Comparison of ENCODE assay signal across 10 cellular contexts in genomic region chr7:6376820-6377219, GRCh38. TPM values are rescaled to one million over a fixed set of nuclear protein-coding genes. Genes with fewer than 3 reads are reported as not detected.
DNase-seq lines count a peak whose midpoint lies in the region; ATAC-seq, FAIRE-seq and TF ChIP-seq lines count a peak whose summit lies in the region.
"Had no signal": no experiment of that assay in that cellular context is flagged by ENCODE, and none has a peak within 500 bp of the region (broad histone marks: within the 10 kb centered on the region; RNA-seq: fewer than 3 reads in every experiment).

No MANE protein-coding gene starts in this region.

- H3K9me3 ChIP-seq in A673 (ENCODE audit: low read depth, low read length, poor library complexity, severe bottlenecking) (no peaks in the 10 kb centered on the region), HEK293 (ENCODE audit: control insufficient read depth, insufficient read depth, low read depth, low read length) (no peaks in the 10 kb centered on the region), mesodermal cell (ENCODE audit: control insufficient read depth, low read length) (no peaks in the 10 kb centered on the region)

- intact Hi-C loops in A673 (cut with micrococcal nuclease; ENCODE audit: unreplicated experiment): no loop called here

- CTCF ChIA-PET in A673 (lab: Charles Lee): interaction anchor here (0.7 kb wide), 1 partner anchor 15 kb away, joined by 8 read pairs; no protein-coding TSS in a partner anchor
- CTCF ChIA-PET in HEK293 (lab: Yijun Ruan, JAX): interaction anchor here (0.7 kb wide), 1 partner anchor 27 kb away, joined by 4 read pairs; no protein-coding TSS in a partner anchor

- POLR2A ChIA-PET in A673 (lab: Charles Lee; ENCODE audit: low non-redundant PET): no interaction called here
- POLR2A ChIA-PET in HEK293 (lab: Yijun Ruan, JAX): interaction anchor here (0.6 to 1.0 kb wide), 3 partner anchors 8 to 27 kb away, joined by 3 to 6 read pairs (median 3); no protein-coding TSS in a partner anchor

- no peak overlapping the region for H3K27ac ChIP-seq in A673 (ENCODE audit: low read depth, low read length, poor library complexity, severe bottlenecking)
- no peak overlapping the region for H3K27ac ChIP-seq in HEK293 (ENCODE audit: extremely low read depth, low read depth, low read length)
- H3K27ac ChIP-seq in mesodermal cell (ENCODE audit: low read depth, low read length, severe bottlenecking): no peak overlapping the region

- FAIRE-seq in bronchial epithelial cell (lab: Jason Lieb, UNC): no peak
- FAIRE-seq: H54 had no signal

- no peaks in the 10 kb centered on the region for H3K36me3 ChIP-seq in A673 (ENCODE audit: insufficient read depth, low read length, poor library complexity, severe bottlenecking)
- peaks cover 0 to 7% of the 10 kb centered on the region in 2 experiments; a peak in 2 of 3 replicates for H3K36me3 ChIP-seq in HEK293 (ENCODE audit: control insufficient read depth in 2 of 2, insufficient read depth in 1 of 2, low read length in 2 of 2)
- H3K36me3 ChIP-seq in bronchial epithelial cell (ENCODE audit: control insufficient read depth, insufficient read depth, low read length): peaks cover 4% of the 10 kb centered on the region
- peaks cover 49% of the 10 kb centered on the region for H3K36me3 ChIP-seq in mesodermal cell (ENCODE audit: control insufficient read depth, insufficient read depth, low read length)

- WGBS in mesodermal cell (ENCODE audit: insufficient coverage in 2 of 2), 2 experiments: 100% methylated on average over 1 of the region's 7 CpGs

- TF ChIP-seq CTCF in A673 (conservative IDR thresholded peaks at IDR 0.05; ENCODE audit: low read depth, low read length): no peak
- TF ChIP-seq CTCF in HEK293 (tag by site-specific recombination; IDR thresholded peaks at IDR 0.05): no peak
- no peak for TF ChIP-seq CTCF in bronchial epithelial cell (IDR thresholded peaks at IDR 0.05; ENCODE audit: insufficient read depth, low read length, severe bottlenecking)

- H3K4me3 ChIP-seq in A673 (ENCODE audit: low read depth, low read length, poor library complexity, severe bottlenecking) (peak overlapping the region; percentile 7), HEK293 (ENCODE audit: low read depth, low read length) (no peak overlapping the region), bronchial epithelial cell (ENCODE audit: low read depth, low read length) (peak overlapping the region; percentile 73), mesodermal cell (ENCODE audit: extremely low read depth, insufficient read depth, low read length, poor library complexity, severe bottlenecking) (peak overlapping the region; percentile 85)

- H3K4me1 ChIP-seq in A673 (ENCODE audit: insufficient read depth, low read length, poor library complexity, severe bottlenecking) (peaks cover 12% of the 10 kb centered on the region), HEK293 (ENCODE audit: control insufficient read depth, insufficient read depth, low read length) (peaks cover 10% of the 10 kb centered on the region), mesodermal cell (ENCODE audit: control insufficient read depth, insufficient read depth, low read length, poor library complexity, severe bottlenecking) (peaks cover 6% of the 10 kb centered on the region)

- no peaks in the 10 kb centered on the region for H3K27me3 ChIP-seq in A673 (replicated peaks; ENCODE audit: insufficient read depth, low read depth, low read length, poor library complexity)
- no peaks in the 10 kb centered on the region for H3K27me3 ChIP-seq in bronchial epithelial cell (ENCODE audit: control insufficient read depth, insufficient read depth, low read length)

- BruUV-seq in A673 (replicated peaks; lab: Mats Ljungman, UMichigan): no TSS peak

- DNase-seq in A673 (ENCODE audit: low spot score): no peak
- DNase-seq in bronchial epithelial cell (ENCODE audit: low read depth): no peak
- DNase-seq in central memory CD4-positive, alpha-beta T cell: no peak
- no peak for DNase-seq in activated CD4-positive, CD25-positive, alpha-beta regulatory T cell treated with anti-CD3 and anti-CD28 coated beads, Interleukin-2, amount 50 U/mL, for 72 hours
- DNase-seq: NCI-H1694 had no signal

- ATAC-seq in HG03571 (IDR thresholded peaks at IDR 0.05; ENCODE audit: unreplicated experiment): no peak
- no peak for ATAC-seq in GM18870 (IDR thresholded peaks at IDR 0.05; ENCODE audit: unreplicated experiment)

TF ChIP-seq in HEK293, 187 proteins besides CTCF, POLR2A, EP300 and RAD21:
- TF ChIP-seq ZNF148 (tag by site-specific recombination; IDR thresholded peaks at IDR 0.05; ENCODE audit: borderline replicate concordance) (no peak), SCRT2 (tag by site-specific recombination; IDR thresholded peaks at IDR 0.05) (peak; percentile 72), GLIS1 (tag by site-specific recombination; IDR thresholded peaks at IDR 0.05) (peak; percentile 24; the same call in 1 of the 2 replicates), SP2 (tag by site-specific recombination; IDR thresholded peaks at IDR 0.05) (peak; percentile 21; the same call in 1 of the 2 replicates), SCRT1 (tag by site-specific recombination; IDR thresholded peaks at IDR 0.05; ENCODE audit: borderline replicate concordance) (peak; percentile 66; the same call in 1 of the 2 replicates), ZNF529 (tag by site-specific recombination; IDR thresholded peaks at IDR 0.05; ENCODE audit: insufficient replicate concordance) (no peak)

RNA-seq across cellular contexts. Expression of gene RAC1, which starts 2.5 kb away (rescaled TPM):
- 295 and 296 TPM in 2 replicates for total RNA-seq in A673 (2021)
- total RNA-seq in bronchial epithelial cell: 81.5 and 108 TPM in 2 replicates
- 293 TPM for polyA plus RNA-seq in mesodermal cell (2013, experiment 1 of 2)
- 284 TPM for polyA plus RNA-seq in mesodermal cell (2013, experiment 2 of 2)

RNA-seq across cellular contexts. Expression of gene FAM220A, which starts 28.1 kb away (rescaled TPM):
- total RNA-seq in A673 (2021) (18.5 and 23.4 TPM in 2 replicates), bronchial epithelial cell (31.6 and 42.5 TPM in 2 replicates)
- polyA plus RNA-seq in mesodermal cell (2013, experiment 1 of 2): 20.4 TPM
- 21.9 TPM for polyA plus RNA-seq in mesodermal cell (2013, experiment 2 of 2)
